Comparison of ENCODE assay signal across 6 cellular contexts in genomic region chr19:42280761-42281174, GRCh38.
DNase-seq lines count a peak whose midpoint lies in the region; ATAC-seq lines count a peak whose summit lies in the region.

No MANE protein-coding gene starts in this region.

- H3K27me3 ChIP-seq in HAP-1 (ENCODE audit: low read depth), result no peaks in the 10 kb centered on the region

- H3K36me3 Mint-ChIP-seq in activated naive CD4-positive, alpha-beta T cell treated with anti-CD3 and anti-CD28 coated beads, Interleukin-2, amount 10 ng/mL, durations not matched to agents 7 days and 5 days, result peaks cover 10% of the 10 kb centered on the region
- peaks cover 4% of the 10 kb centered on the region for H3K36me3 Mint-ChIP-seq in memory B cell

- H3K4me3 Mint-ChIP-seq in activated naive CD4-positive, alpha-beta T cell treated with anti-CD3 and anti-CD28 coated beads, Interleukin-2, amount 10 ng/mL, durations not matched to agents 7 days and 5 days, result peak overlapping the region; percentile 71
- H3K4me3 Mint-ChIP-seq in memory B cell, result peak overlapping the region; percentile 80

- H3K9me3 Mint-ChIP-seq in activated naive CD4-positive, alpha-beta T cell treated with anti-CD3 and anti-CD28 coated beads, Interleukin-2, amount 10 ng/mL, durations not matched to agents 7 days and 5 days, result no peaks in the 10 kb centered on the region
- H3K9me3 Mint-ChIP-seq in memory B cell, result no peaks in the 10 kb centered on the region

- H3K4me3 ChIP-seq in HAP-1, result peak overlapping the region; percentile 73

- no peaks in the 10 kb centered on the region for H3K36me3 ChIP-seq in HAP-1 (replicated peaks)

- peaks cover 34% of the 10 kb centered on the region for H3K4me1 ChIP-seq in HAP-1

- H3K4me1 Mint-ChIP-seq in activated naive CD4-positive, alpha-beta T cell treated with anti-CD3 and anti-CD28 coated beads, Interleukin-2, amount 10 ng/mL, durations not matched to agents 7 days and 5 days, result peaks cover 46% of the 10 kb centered on the region
- H3K4me1 Mint-ChIP-seq in memory B cell, result peaks cover 43% of the 10 kb centered on the region

- in situ Hi-C loops in HAP-1 (cut with MboI; ENCODE audit: low sequenced_read_pairs), result no loop called here

- no peak for ATAC-seq in memory B cell (ENCODE audit: low read depth)
- no peak for ATAC-seq in HG02759 (IDR thresholded peaks at IDR 0.05; ENCODE audit: unreplicated experiment)

- no peak for DNase-seq in HAP-1 (ENCODE audit: low spot score in 2 of 2)
- DNase-seq in activated naive CD4-positive, alpha-beta T cell treated with anti-CD3 and anti-CD28 coated beads, Interleukin-2, amount 10 ng/mL, durations not matched to agents 7 days and 5 days, result no peak
- no peak for DNase-seq in memory B cell (ENCODE audit: low spot score in 2 of 2)
- DNase-seq in epidermal melanocyte (ENCODE audit: insufficient read length, low spot score), result no peak
- no peak for DNase-seq in GOT3 (lab: John Stamatoyannopoulos, UW)

- H3K27ac Mint-ChIP-seq in activated naive CD4-positive, alpha-beta T cell treated with anti-CD3 and anti-CD28 coated beads, Interleukin-2, amount 10 ng/mL, durations not matched to agents 7 days and 5 days, result no peak overlapping the region
- H3K27ac Mint-ChIP-seq in memory B cell, result no peak overlapping the region

- no peaks in the 10 kb centered on the region for H3K9me3 ChIP-seq in HAP-1

- no peaks in the 10 kb centered on the region for H3K27me3 Mint-ChIP-seq in activated naive CD4-positive, alpha-beta T cell treated with anti-CD3 and anti-CD28 coated beads, Interleukin-2, amount 10 ng/mL, durations not matched to agents 7 days and 5 days
- H3K27me3 Mint-ChIP-seq in memory B cell, result no peaks in the 10 kb centered on the region

- CTCF ChIA-PET in activated naive CD4-positive, alpha-beta T cell treated with anti-CD3 and anti-CD28 coated beads, Interleukin-2, amount 10 ng/mL, durations not matched to agents 7 days and 5 days (lab: Charles Lee), result interaction anchor here (1.9 to 5.0 kb wide), 4 partner anchors 14 to 149 kb away, joined by 6 to 57 read pairs (median 18); partner anchors contain the start of genes GSK3A and POU2F2
